ENCODE assay signal across 13 cellular contexts in the genomic region with DNA sequence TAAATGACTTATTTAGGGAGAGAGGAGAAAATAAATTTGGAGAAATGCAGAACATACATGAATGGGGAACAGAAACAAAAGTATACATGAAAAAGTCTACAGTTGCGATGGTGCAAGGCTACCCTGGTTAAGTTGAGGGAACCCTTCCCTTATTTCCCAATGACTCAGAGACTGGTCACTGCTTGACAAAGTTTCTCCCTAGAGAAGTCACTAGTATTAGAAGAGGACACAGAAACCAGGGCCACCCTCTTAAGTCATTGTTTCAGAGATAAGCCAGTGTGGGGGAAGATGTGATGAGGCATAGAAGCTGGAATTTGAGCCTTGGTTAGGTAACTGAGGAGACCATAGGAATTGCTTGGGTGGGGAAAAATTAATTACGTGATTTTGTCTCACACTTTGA. TPM values are rescaled to one million over a fixed set of nuclear protein-coding genes. Genes with fewer than 3 reads are reported as not detected.
DNase-seq lines count a peak whose midpoint lies in the region; ATAC-seq and TF ChIP-seq lines count a peak whose summit lies in the region.
"Had no signal": no experiment of that assay in that cellular context is flagged by ENCODE, and none has a peak within 500 bp of the region (broad histone marks: within the 10 kb centered on the region; RNA-seq: fewer than 3 reads in every experiment).

No MANE protein-coding gene starts in this region.

- H3K9me3 ChIP-seq in mesenchymal stem cell (ENCODE audit: control insufficient read depth, low read length), result no peaks in the 10 kb centered on the region
- H3K9me3 ChIP-seq: BLaER1 had no signal

- H2BK120ac ChIP-seq in mesenchymal stem cell (ENCODE audit: low read depth, low read length), result no peak overlapping the region

- in situ Hi-C loops in astrocyte of the spinal cord (cut with HindIII; ENCODE audit: low sequenced_read_pairs), result no loop called here

- H3K9ac ChIP-seq in mesenchymal stem cell (ENCODE audit: low read length), result no peak overlapping the region
- H3K9ac ChIP-seq: BLaER1 had no signal

- H3K4ac ChIP-seq in mesenchymal stem cell (ENCODE audit: low read depth in 1 of 2, low read length in 2 of 2), result no peak overlapping the region

- 75% methylated on average over 1 of the region's 2 CpGs for WGBS in mesenchymal stem cell

- H4K8ac ChIP-seq in mesenchymal stem cell (ENCODE audit: low read length), result no peak overlapping the region

- no peak overlapping the region for H2BK12ac ChIP-seq in mesenchymal stem cell (ENCODE audit: low read length in 2 of 2)

- H3K4me1 ChIP-seq in mesenchymal stem cell (ENCODE audit: control insufficient read depth, insufficient read depth, low read depth, low read length), result peaks cover 4% of the 10 kb centered on the region
- H3K4me1 ChIP-seq: BLaER1 had no signal

- no peak overlapping the region for H2AK5ac ChIP-seq in mesenchymal stem cell (ENCODE audit: low read length, severe bottlenecking)

- ATAC-seq in activated naive CD4-positive, alpha-beta T cell treated with anti-CD3 and anti-CD28 coated beads, Interleukin-2, amount 50 U/mL, for 72 hours, result no peak
- ATAC-seq in GM19035 (IDR thresholded peaks at IDR 0.05; ENCODE audit: unreplicated experiment), result no peak
- ATAC-seq: activated CD8-positive, alpha-beta T cell treated with anti-CD3 and anti-CD28 coated beads for 36 hours had no signal

- H3K9me3 Mint-ChIP-seq in activated naive CD4-positive, alpha-beta T cell treated with anti-CD3 and anti-CD28 coated beads, Interleukin-2, amount 50 U/mL, for 72 hours, result peaks cover 0 to 4% of the 10 kb centered on the region in 2 donors
- H3K9me3 Mint-ChIP-seq: activated CD8-positive, alpha-beta T cell treated with anti-CD3 and anti-CD28 coated beads for 36 hours had no signal

- H2BK15ac ChIP-seq in mesenchymal stem cell (ENCODE audit: low read depth, poor library complexity, severe bottlenecking), result no peak overlapping the region

- DNase-seq in Daoy (ENCODE audit: low read depth) (peak; percentile 76), MV-4-11 (lab: John Stamatoyannopoulos, UW) (peak; percentile 99), astrocyte of the spinal cord (ENCODE audit: low read depth, low spot score) (peak; percentile 40), mesenchymal stem cell (peak; percentile 68), GM10266 (ENCODE audit: extremely low spot score) (no peak), NK-92 (lab: John Stamatoyannopoulos, UW; ENCODE audit: unreplicated experiment) (no peak)
- no peak for DNase-seq in activated naive CD4-positive, alpha-beta T cell treated with anti-CD3 and anti-CD28 coated beads, Interleukin-2, amount 50 U/mL, for 72 hours (ENCODE audit: low spot score in 2 of 2)
- DNase-seq: activated CD8-positive, alpha-beta T cell treated with anti-CD3 and anti-CD28 coated beads for 36 hours; central memory CD4-positive, alpha-beta T cell; NCI-H1436 treated with DMSO at 0.1 percent for 48 hours had no signal

- H3K27ac ChIP-seq in mesenchymal stem cell (ENCODE audit: low read length, poor library complexity, severe bottlenecking), result no peak overlapping the region
- H3K27ac ChIP-seq: BLaER1 had no signal

- no peak overlapping the region for H3K4me2 ChIP-seq in mesenchymal stem cell (ENCODE audit: low read length, poor library complexity, severe bottlenecking)
- H3K4me2 ChIP-seq: BLaER1 had no signal

- no peak overlapping the region for H4K91ac ChIP-seq in mesenchymal stem cell (ENCODE audit: low read length)

- TF ChIP-seq CTCF in astrocyte of the spinal cord (IDR thresholded peaks at IDR 0.05; ENCODE audit: low read depth, low read length), result no peak
- no peak for TF ChIP-seq CTCF in GM10266 (IDR thresholded peaks at IDR 0.05; ENCODE audit: control insufficient read depth, insufficient read depth, low read depth, missing control alignments)

- no peak overlapping the region for H2BK5ac ChIP-seq in mesenchymal stem cell (ENCODE audit: low read depth, low read length, poor library complexity, severe bottlenecking)

- H3K27ac Mint-ChIP-seq in activated naive CD4-positive, alpha-beta T cell treated with anti-CD3 and anti-CD28 coated beads, Interleukin-2, amount 50 U/mL, for 72 hours, result no peak overlapping the region
- H3K27ac Mint-ChIP-seq: activated CD8-positive, alpha-beta T cell treated with anti-CD3 and anti-CD28 coated beads for 36 hours; progenitor cell of endocrine pancreas had no signal

- H3K27me3 ChIP-seq in mesenchymal stem cell (ENCODE audit: control insufficient read depth in 1 of 2, insufficient read depth in 1 of 2, low read length in 2 of 2), result no peaks in the 10 kb centered on the region
- H3K27me3 ChIP-seq: BLaER1 had no signal

- H3K14ac ChIP-seq in mesenchymal stem cell (ENCODE audit: low read length in 2 of 2), result no peak overlapping the region

- no peak overlapping the region for H3K18ac ChIP-seq in mesenchymal stem cell (ENCODE audit: low read depth in 1 of 2, low read length in 2 of 2)

- H3K23ac ChIP-seq in mesenchymal stem cell (ENCODE audit: low read length in 2 of 2), result no peak overlapping the region

- no peaks in the 10 kb centered on the region for H3K36me3 Mint-ChIP-seq in activated naive CD4-positive, alpha-beta T cell treated with anti-CD3 and anti-CD28 coated beads, Interleukin-2, amount 50 U/mL, for 72 hours

- H3K79me1 ChIP-seq in mesenchymal stem cell (replicated peaks; ENCODE audit: low read length, poor library complexity, severe bottlenecking), result no peaks in the 10 kb centered on the region

- no peak overlapping the region for H2AFZ ChIP-seq in mesenchymal stem cell (ENCODE audit: low read depth, low read length)

- no peaks in the 10 kb centered on the region for H3K36me3 ChIP-seq in mesenchymal stem cell (ENCODE audit: control insufficient read depth in 1 of 2, insufficient read depth in 2 of 2, low read depth in 1 of 2, low read length in 2 of 2)
- H3K36me3 ChIP-seq: BLaER1 had no signal

- H3K4me3 ChIP-seq in astrocyte of the spinal cord (ENCODE audit: low read depth, low read length) (no peak overlapping the region), mesenchymal stem cell (ENCODE audit: insufficient read depth in 1 of 2, low read depth in 1 of 2, low read length in 2 of 2) (no peak overlapping the region)
- H3K4me3 ChIP-seq: BLaER1 had no signal

RNA-seq across cellular contexts. Expression of a gene that starts 24.4 kb away (rescaled TPM):
- 30.2 and 36.6 TPM in 2 replicates for total RNA-seq in Daoy (2014; rRNA removed; shearing (Covaris generic))
- 3.7 TPM for polyA plus RNA-seq in mesenchymal stem cell (2013, experiment 1 of 2)
- polyA plus RNA-seq in mesenchymal stem cell (2013, experiment 2 of 2), result 3.2 TPM
- under 1 TPM; 0.27 to 0.30 TPM for total RNA-seq in activated naive CD4-positive, alpha-beta T cell treated with anti-CD3 and anti-CD28 coated beads, Interleukin-2, amount 50 U/mL, for 72 hours

Comparison
In these comparisons a context has a peak if more than half of its experiments do, and no peak if none do; other contexts are left out.
1. DNase-seq: peak in Daoy (single experiment), MV-4-11 (single experiment), astrocyte of the spinal cord (single experiment) and mesenchymal stem cell (single experiment); none in GM10266 (single experiment), activated naive CD4-positive, alpha-beta T cell treated with anti-CD3 and anti-CD28 coated beads, Interleukin-2, amount 50 U/mL, for 72 hours (0 of 2) and NK-92 (single experiment).
2. RNA of a gene that starts 24.4 kb away (total RNA-seq): 30.2 to 36.6 TPM in Daoy; 0.27 to 0.30 TPM in activated naive CD4-positive, alpha-beta T cell treated with anti-CD3 and anti-CD28 coated beads, Interleukin-2, amount 50 U/mL, for 72 hours; every median in the first group is over 10 times any median in the second.